1 cellular context compared by ENCODE assay signal in genomic region chr18:58391932-58392331, GRCh38.
TF ChIP-seq lines count a peak whose summit lies in the region.

No MANE protein-coding gene starts in this region.

TF ChIP-seq in GM23338, 12 proteins besides CTCF, POLR2A, EP300 and RAD21 (continued from another document):
- TF ChIP-seq ZNF462 (CRISPR knock-in tag; IDR thresholded peaks at IDR 0.05) (no peak), CREB1 (CRISPR knock-in tag; IDR thresholded peaks at IDR 0.05; ENCODE audit: low read depth) (no peak), ZNF114 (CRISPR knock-in tag; IDR thresholded peaks at IDR 0.05) (no peak), POLR2AphosphoS5 (IDR thresholded peaks at IDR 0.05; ENCODE audit: low read depth) (no peak), STAT1 (IDR thresholded peaks at IDR 0.05; ENCODE audit: unreplicated experiment) (no peak), ETS1 (IDR thresholded peaks at IDR 0.05) (no peak), ZNF331 (CRISPR knock-in tag; IDR thresholded peaks at IDR 0.05; ENCODE audit: low read depth) (no peak), JUNB (IDR thresholded peaks at IDR 0.05; ENCODE audit: unreplicated experiment) (no peak)
TF ChIP-seq in GM23338: peak in this region for 0.
